Comparison of ENCODE assay signal across 18 cellular contexts in genomic region chr6:40583694-40584093, GRCh38. TPM values are rescaled to one million over a fixed set of nuclear protein-coding genes. Genes with fewer than 3 reads are reported as not detected.
DNase-seq lines count a peak whose midpoint lies in the region; FAIRE-seq and TF ChIP-seq lines count a peak whose summit lies in the region.
"Had no signal": no experiment of that assay in that cellular context is flagged by ENCODE, and none has a peak within 500 bp of the region (broad histone marks: within the 10 kb centered on the region; RNA-seq: fewer than 3 reads in every experiment).

No MANE protein-coding gene starts in this region.

- peaks cover 56% of the 10 kb centered on the region for H3K4me1 ChIP-seq in A673 (ENCODE audit: insufficient read depth, low read length, poor library complexity, severe bottlenecking)
- H3K4me1 ChIP-seq in BLaER1 treated with 17β-estradiol and CSF1 and Interleukin-3, amounts not matched to agents 10 nM and 100 nM, result peaks cover 22 to 60% (median 49%) of the 10 kb centered on the region in 10 experiments; a peak in 19 of 20 replicates
- H3K4me1 ChIP-seq in H1 (replicated peaks in 1 of 4; ENCODE audit: control insufficient read depth in 3 of 4, insufficient read depth in 4 of 4, low read length in 3 of 4), result peaks cover 13 to 24% (median 18%) of the 10 kb centered on the region in 4 experiments
- H3K4me1 ChIP-seq in PC-9 (replicated peaks; ENCODE audit: insufficient read depth), result no peaks in the 10 kb centered on the region

- peak overlapping the region; percentile 90 for H3K4me3 ChIP-seq in A673 (ENCODE audit: low read depth, low read length, poor library complexity, severe bottlenecking)
- no peak overlapping the region for H3K4me3 ChIP-seq in BLaER1 treated with 17β-estradiol and CSF1 and Interleukin-3, amounts not matched to agents 10 nM and 100 nM
- no peak overlapping the region for H3K4me3 ChIP-seq in H1 (ENCODE audit: extremely low read depth in 1 of 4, insufficient read depth in 2 of 4, low read depth in 3 of 4, low read length in 4 of 4)
- H3K4me3 ChIP-seq in PC-9, result no peak overlapping the region
- H3K4me3 ChIP-seq: GM12878, Peyer's patch had no signal

- 0 out of 2 replicates have a peak overlapping the region, but pooled peaks have one; percentile 93 for H2BK20ac ChIP-seq in H1 (ENCODE audit: low read length)

- no peak for TF ChIP-seq RAD21 in H1 (IDR thresholded peaks at IDR 0.05 in 1 of 2, conservative IDR thresholded peaks at IDR 0.05 in 1 of 2; ENCODE audit: low read depth in 2 of 2, low read length in 2 of 2)

- peaks cover 0 to 38% (median 0%) of the 10 kb centered on the region in 11 experiments; a peak in 6 of 22 replicates for H4K20me1 ChIP-seq in BLaER1 treated with 17β-estradiol and CSF1 and Interleukin-3, amounts not matched to agents 10 nM and 100 nM
- H4K20me1 ChIP-seq in H1 (replicated peaks in 1 of 2; ENCODE audit: control insufficient read depth in 1 of 2, insufficient read depth in 2 of 2, low read length in 2 of 2) (no peaks in the 10 kb centered on the region), PC-9 (ENCODE audit: insufficient read depth) (no peaks in the 10 kb centered on the region)

- no peak overlapping the region for H2AK5ac ChIP-seq in H1 (ENCODE audit: low read depth, low read length)

- no peak overlapping the region for H4K91ac ChIP-seq in H1 (replicated peaks; ENCODE audit: insufficient read length, low read length)

- no peak for TF ChIP-seq POLR2A in H1 (IDR thresholded peaks at IDR 0.05; ENCODE audit: control extremely low read depth in 1 of 2, low read depth in 2 of 2, low read length in 2 of 2)

- H2AFZ ChIP-seq in H1 (ENCODE audit: low read length) (no peak overlapping the region), PC-9 (no peak overlapping the region)

- CTCF ChIA-PET in A673 (lab: Charles Lee), result no interaction called here
- CTCF ChIA-PET in H1 (lab: Charles Lee; ENCODE audit: partially characterized antibody), result interaction anchor here (1.1 to 11.1 kb wide), 9 partner anchors 9 to 264 kb away, joined by 4 to 136 read pairs (median 7); no protein-coding TSS in a partner anchor
- CTCF ChIA-PET in PC-9 (lab: Charles Lee), result no interaction called here

- no peak overlapping the region for H3K23ac ChIP-seq in H1 (ENCODE audit: insufficient read length)

- H3K18ac ChIP-seq in H1 (ENCODE audit: extremely low read depth, low read length), result no peak overlapping the region

- H2BK120ac ChIP-seq in H1 (replicated peaks; ENCODE audit: low read depth, low read length), result no peak overlapping the region

- no peak overlapping the region for H4K5ac ChIP-seq in H1 (ENCODE audit: insufficient read length, low read depth, low read length)

- no peaks in the 10 kb centered on the region for H3K79me1 ChIP-seq in H1 (ENCODE audit: low read depth, low read length)

- FAIRE-seq in H1 (lab: Jason Lieb, UNC), result no peak
- FAIRE-seq: GM12878, HTR-8/SVneo had no signal

- WGBS in H1 (ENCODE audit: extremely low coverage in 1 of 2, insufficient coverage in 1 of 2, insufficient read length in 1 of 2, insufficient replicate concordance in 2 of 2, low coverage in 1 of 2, low lambda C conversion rate in 2 of 2, missing lambda C conversion rate in 1 of 2), 2 experiments, result 90% methylated on average over 3 of the region's 3 CpGs; no CpG with 5 or more reads in 1 of the 2 experiments

- H4K8ac ChIP-seq in H1 (ENCODE audit: extremely low read depth, insufficient read depth, low read length), result no peak overlapping the region

- H3K36me3 ChIP-seq in A673 (ENCODE audit: insufficient read depth, low read length, poor library complexity, severe bottlenecking) (peaks cover 6% of the 10 kb centered on the region), H1 (ENCODE audit: control insufficient read depth in 2 of 4, insufficient read depth in 4 of 4, low read length in 3 of 4) (no peaks in the 10 kb centered on the region), PC-9 (ENCODE audit: low read depth) (no peaks in the 10 kb centered on the region)
- H3K36me3 ChIP-seq in BLaER1 treated with 17β-estradiol and CSF1 and Interleukin-3, amounts not matched to agents 10 nM and 100 nM, result no peaks in the 10 kb centered on the region; a peak in 1 of 22 replicates
- H3K36me3 ChIP-seq: BE2C, Peyer's patch had no signal

- H2BK15ac ChIP-seq in H1 (ENCODE audit: low read length), result no peak overlapping the region

- no peaks in the 10 kb centered on the region for H3K27me3 ChIP-seq in A673 (replicated peaks; ENCODE audit: insufficient read depth, low read depth, low read length, poor library complexity)
- H3K27me3 ChIP-seq in BLaER1 treated with 17β-estradiol and CSF1 and Interleukin-3, amounts not matched to agents 10 nM and 100 nM, result peaks cover 0 to 32% (median 6%) of the 10 kb centered on the region in 11 experiments; a peak in 10 of 22 replicates
- peaks cover 3 to 22% (median 18%) of the 10 kb centered on the region in 4 experiments; a peak in 6 of 7 replicates for H3K27me3 ChIP-seq in H1 (replicated peaks in 1 of 4; ENCODE audit: control insufficient read depth in 3 of 4, extremely low read depth in 1 of 4, insufficient read depth in 3 of 4, low read length in 3 of 4)
- peaks cover 6% of the 10 kb centered on the region; the same call in 1 of the 2 replicates for H3K27me3 ChIP-seq in PC-9 (ENCODE audit: insufficient read depth, low read depth)
- H3K27me3 ChIP-seq: BE2C, Peyer's patch had no signal

- no peak overlapping the region for H3K4ac ChIP-seq in H1 (replicated peaks; ENCODE audit: insufficient read length, low read depth, low read length)

- POLR2A ChIA-PET in A673 (lab: Charles Lee; ENCODE audit: low non-redundant PET), result no interaction called here
- POLR2A ChIA-PET in H1 (lab: Charles Lee; ENCODE audit: partially characterized antibody), result no interaction called here
- POLR2A ChIA-PET in PC-9 (lab: Charles Lee; ENCODE audit: unreplicated experiment), result no interaction called here

- H3K9me3 ChIP-seq in A673 (ENCODE audit: low read depth, low read length, poor library complexity, severe bottlenecking) (no peaks in the 10 kb centered on the region), H1 (ENCODE audit: insufficient read depth in 2 of 2, low read depth in 1 of 2, low read length in 1 of 2) (no peaks in the 10 kb centered on the region), PC-9 (ENCODE audit: insufficient read depth, low read depth) (no peaks in the 10 kb centered on the region)
- H3K9me3 ChIP-seq in BLaER1 treated with 17β-estradiol and CSF1 and Interleukin-3, amounts not matched to agents 10 nM and 100 nM (replicated peaks in 1 of 11), result no peaks in the 10 kb centered on the region
- H3K9me3 ChIP-seq: BE2C, Peyer's patch had no signal

- no peak overlapping the region for H3K14ac ChIP-seq in H1 (ENCODE audit: insufficient read length)

- H2BK5ac ChIP-seq in H1 (ENCODE audit: low read depth, low read length), result no peak overlapping the region; the same call in 1 of the 2 replicates

- H3K9ac ChIP-seq in BLaER1 treated with 17β-estradiol and CSF1 and Interleukin-3, amounts not matched to agents 10 nM and 100 nM, result peak overlapping the region in 2 of 11 experiments; percentile 3 to 19; a peak in 1 of 22 replicates
- H3K9ac ChIP-seq in H1 (replicated peaks in 1 of 4; ENCODE audit: extremely low read depth in 1 of 4, low read depth in 3 of 4, low read length in 3 of 4), result no peak overlapping the region

- H3F3A ChIP-seq in PC-9 (ENCODE audit: insufficient read depth, low read depth), result no peaks in the 10 kb centered on the region

- H3K9me2 ChIP-seq in PC-9 (ENCODE audit: insufficient read depth), result no peaks in the 10 kb centered on the region

- H3K23me2 ChIP-seq in H1 (ENCODE audit: low read depth, low read length), result peaks cover 13% of the 10 kb centered on the region

- intact Hi-C loops in A673 (cut with micrococcal nuclease; ENCODE audit: unreplicated experiment) (loop anchor here (10.0 kb wide), 1 partner anchor 259 kb away; no protein-coding TSS in a partner anchor), PC-9 (cut with micrococcal nuclease; ENCODE audit: unreplicated experiment) (no loop called here)

- no peak for TF ChIP-seq EP300 in H1 (IDR thresholded peaks at IDR 0.05; ENCODE audit: borderline replicate concordance in 1 of 2, low read depth in 2 of 2, low read length in 2 of 2)

- BruUV-seq in A673 (replicated peaks; lab: Mats Ljungman, UMichigan) (no TSS peak), PC-9 (replicated peaks; lab: Mats Ljungman, UMichigan) (no TSS peak)

- TF ChIP-seq CTCF in A673 (conservative IDR thresholded peaks at IDR 0.05; ENCODE audit: low read depth, low read length) (no peak), H1 (IDR thresholded peaks at IDR 0.05; ENCODE audit: control extremely low read depth in 1 of 3, insufficient read depth in 1 of 3, low read depth in 1 of 3, low read length in 3 of 3) (no peak), PC-9 (conservative IDR thresholded peaks at IDR 0.05) (no peak)

- H3K4me2 ChIP-seq in BLaER1 treated with 17β-estradiol and CSF1 and Interleukin-3, amounts not matched to agents 10 nM and 100 nM, result peak overlapping the region in 10 of 11 experiments; percentile 27 to 100 (median 98); a peak in 19 of 22 replicates
- H3K4me2 ChIP-seq in H1 (ENCODE audit: insufficient read depth in 1 of 2, low read depth in 2 of 2, low read length in 2 of 2) (no peak overlapping the region), PC-9 (no peak overlapping the region)

- H2BK12ac ChIP-seq in H1 (ENCODE audit: low read depth, low read length), result peak overlapping the region; percentile 82; the same call in 1 of the 2 replicates

- peak overlapping the region; percentile 89 for H3K27ac ChIP-seq in A673 (ENCODE audit: low read depth, low read length, poor library complexity, severe bottlenecking)
- H3K27ac ChIP-seq in BLaER1 treated with 17β-estradiol and CSF1 and Interleukin-3, amounts not matched to agents 10 nM and 100 nM, result no peak overlapping the region
- H3K27ac ChIP-seq in H1 (ENCODE audit: low read depth, low read length), result no peak overlapping the region
- H3K27ac ChIP-seq in PC-9, result no peak overlapping the region
- H3K27ac ChIP-seq: Peyer's patch had no signal

- H3K79me2 ChIP-seq in H1 (ENCODE audit: control insufficient read depth in 1 of 2, insufficient read depth in 2 of 2, low read length in 2 of 2) (no peaks in the 10 kb centered on the region), PC-9 (ENCODE audit: low read depth) (no peaks in the 10 kb centered on the region)

- H3K56ac ChIP-seq in H1 (replicated peaks; ENCODE audit: insufficient read length, low read depth, low read length), result no peak overlapping the region

- DNase-seq in A673 (ENCODE audit: low spot score) (no peak), SHP77 (lab: John Stamatoyannopoulos, UW) (peak; percentile 11 to 23), H1 (ENCODE audit: low read depth in 1 of 2, low spot score in 2 of 2) (no peak), NCI-H2171 (lab: John Stamatoyannopoulos, UW) (no peak), dermis blood vessel endothelial cell (no peak), PC-9 (no peak)
- DNase-seq: BE2C; CD8-positive, alpha-beta memory T cell; NCI-H1436; NCI-H2029 treated with DMSO at 0.1 percent for 48 hours; NCI-H526; Peyer's patch; Right ventricle myocardium superior had no signal

RNA-seq across cellular contexts. Expression of gene LRFN2, which starts 3.5 kb away (rescaled TPM):
- 22.3 and 26.6 TPM in 2 replicates for total RNA-seq in A673 (2021)
- total RNA-seq in H1 (2021; fragmentation: NEBNext Ultra II Directional; extraction: Animal tissue kit (Norgen Biotek cat#: 25700)), result 2.3 TPM in 2 replicates
- polyA plus RNA-seq in H1 (2011; rRNA removed), result 2.3 and 2.9 TPM in 2 replicates
- 2.1 TPM for polyA plus RNA-seq in H1 (2011; cell fraction: cytosol; rRNA removed)
- polyA plus RNA-seq in H1 (2011; cell fraction: nucleus; rRNA removed), result 5.0 TPM
- polyA plus RNA-seq in H1 (2012, experiment 1 of 2), result 0.64 to 1.5 TPM (median 1.2 TPM) in 4 replicates
- 0.75 TPM for polyA plus RNA-seq in H1 (2012, experiment 2 of 2)
- 2.1 TPM for polyA plus RNA-seq in H1 (2013, experiment 1 of 2)
- 2.3 TPM for polyA plus RNA-seq in H1 (2013, experiment 2 of 2)
- polyA minus RNA-seq in H1 (2011; rRNA and poly(A)+ RNA removed), result 3.2 and 3.8 TPM in 2 replicates
- polyA minus RNA-seq in H1 (2011; cell fraction: cytosol; rRNA and poly(A)+ RNA removed), result 2.9 TPM
- polyA minus RNA-seq in H1 (2011; cell fraction: nucleus; rRNA and poly(A)+ RNA removed), result 6.2 TPM
- total RNA-seq in dermis blood vessel endothelial cell, result not detected in 2 replicates
- not detected in 2 replicates for total RNA-seq in PC-9 (2021)
- total RNA-seq: CD8-positive, alpha-beta memory T cell; G401; GM12878; Right ventricle myocardium superior had no signal
- polyA plus RNA-seq: AG04450, GM12878 had no signal

Comparison
In these comparisons a context has a peak if more than half of its experiments do, and no peak if none do; other contexts are left out.
1. DNase-seq: peak in SHP77 (2 of 2); none in A673 (single experiment), H1 (0 of 2), NCI-H2171 (single experiment), dermis blood vessel endothelial cell (single experiment) and PC-9 (0 of 2).
2. H3K4me2 ChIP-seq: peak in BLaER1 treated with 17β-estradiol and CSF1 and Interleukin-3, amounts not matched to agents 10 nM and 100 nM (10 of 11); none in H1 (0 of 2) and PC-9 (single experiment).